In genomic region chr6:43060034-43060754, GRCh38 we compare ENCODE assay signal across 8 cellular contexts. TPM values are rescaled to one million over a fixed set of nuclear protein-coding genes. Genes with fewer than 3 reads are reported as not detected.
DNase-seq lines count a peak whose midpoint lies in the region; ATAC-seq and TF ChIP-seq lines count a peak whose summit lies in the region.

No MANE protein-coding gene starts in this region.

- H3K36me3 Mint-ChIP-seq in activated CD4-positive, alpha-beta memory T cell treated with anti-CD3 and anti-CD28 coated beads for 36 hours, result peaks cover 13% of the 10 kb centered on the region

- H3K4me3 ChIP-seq in HFF-Myc (replicated peaks; ENCODE audit: low read depth, low read length), result peak overlapping the region; percentile 100
- peak overlapping the region; percentile 81 for H3K4me3 ChIP-seq in cardiac muscle cell

- peak overlapping the region; percentile 67 for H3K27ac ChIP-seq in 22Rv1
- H3K27ac ChIP-seq in cardiac muscle cell, result peak overlapping the region; percentile 91

- H3K27ac Mint-ChIP-seq in activated CD4-positive, alpha-beta memory T cell treated with anti-CD3 and anti-CD28 coated beads for 36 hours, result peak overlapping the region; percentile 95

- H3K36me3 ChIP-seq in cardiac muscle cell, result peaks cover 16% of the 10 kb centered on the region

- H3K27me3 ChIP-seq in cardiac muscle cell, result no peaks in the 10 kb centered on the region

- POLR2A ChIA-PET in activated CD4-positive, alpha-beta memory T cell treated with anti-CD3 and anti-CD28 coated beads for 36 hours (lab: Charles Lee), result interaction anchor here (1.5 to 1.8 kb wide), 2 partner anchors 46 to 130 kb away, joined by 6 to 10 read pairs; partner anchors contain the start of genes CNPY3, KLHDC3 and MEA1

- H3K4me1 Mint-ChIP-seq in activated CD4-positive, alpha-beta memory T cell treated with anti-CD3 and anti-CD28 coated beads for 36 hours (ENCODE audit: low read depth), result peaks cover 29% of the 10 kb centered on the region

- H3K4me1 ChIP-seq in cardiac muscle cell (ENCODE audit: low read depth), result peaks cover 9% of the 10 kb centered on the region

- ATAC-seq in GM21576 (IDR thresholded peaks at IDR 0.05; ENCODE audit: unreplicated experiment), result no peak
- ATAC-seq in GM18502 (IDR thresholded peaks at IDR 0.05; ENCODE audit: poor library complexity, unreplicated experiment), result no peak

- no peak for DNase-seq in HFF-Myc (ENCODE audit: extremely low read depth, low read depth)
- no peak for DNase-seq in activated CD4-positive, alpha-beta memory T cell treated with anti-CD3 and anti-CD28 coated beads for 36 hours
- DNase-seq in cardiac muscle cell (ENCODE audit: low read depth in 1 of 2, low spot score in 1 of 2), result peak; percentile 9 to 33
- DNase-seq in renal cortical epithelial cell (ENCODE audit: low read depth), result peak; percentile 57
- DNase-seq in DMS114 treated with DMSO at 0.1 percent for 48 hours (lab: John Stamatoyannopoulos, UW; ENCODE audit: unreplicated experiment), result no peak

- intact Hi-C loops in activated CD4-positive, alpha-beta memory T cell treated with anti-CD3 and anti-CD28 coated beads for 36 hours (cut with micrococcal nuclease), result no loop called here

- H3K4me3 Mint-ChIP-seq in activated CD4-positive, alpha-beta memory T cell treated with anti-CD3 and anti-CD28 coated beads for 36 hours, result peak overlapping the region; percentile 89

- no peaks in the 10 kb centered on the region for H3K9me3 ChIP-seq in cardiac muscle cell (ENCODE audit: low read depth)

- CTCF ChIA-PET in activated CD4-positive, alpha-beta memory T cell treated with anti-CD3 and anti-CD28 coated beads for 36 hours (lab: Charles Lee), result interaction anchor here (0.9 to 2.0 kb wide), 6 partner anchors 9 to 130 kb away, joined by 3 to 10 read pairs (median 4); partner anchors contain the start of gene PEX6

- TF ChIP-seq CTCF in 22Rv1 (IDR thresholded peaks at IDR 0.05) (no peak), HFF-Myc (IDR thresholded peaks at IDR 0.05; ENCODE audit: low read depth, low read length, missing control alignments) (no peak), cardiac muscle cell (IDR thresholded peaks at IDR 0.05; ENCODE audit: low read depth, low read length) (no peak)

- no peaks in the 10 kb centered on the region for H3K9me3 Mint-ChIP-seq in activated CD4-positive, alpha-beta memory T cell treated with anti-CD3 and anti-CD28 coated beads for 36 hours

- no peaks in the 10 kb centered on the region for H3K27me3 Mint-ChIP-seq in activated CD4-positive, alpha-beta memory T cell treated with anti-CD3 and anti-CD28 coated beads for 36 hours

RNA-seq across cellular contexts. Expression of gene KLC4, which starts 0.8 kb away (rescaled TPM):
- 10 to 100 TPM; 11.0 to 11.9 TPM for total RNA-seq in activated CD4-positive, alpha-beta memory T cell treated with anti-CD3 and anti-CD28 coated beads for 36 hours
- total RNA-seq in cardiac muscle cell, result 44.3 and 57.2 TPM in 2 replicates
- 38.4 and 60.5 TPM in 2 replicates for polyA plus RNA-seq in cardiac muscle cell
- 17.0 and 29.3 TPM in 2 replicates for total RNA-seq in renal cortical epithelial cell

RNA-seq across cellular contexts. Expression of gene MRPL2, which starts 1.0 kb away (rescaled TPM):
- 10 to 100 TPM; 91.0 to 95.4 TPM for total RNA-seq in activated CD4-positive, alpha-beta memory T cell treated with anti-CD3 and anti-CD28 coated beads for 36 hours
- total RNA-seq in cardiac muscle cell (49.1 and 76.8 TPM in 2 replicates), renal cortical epithelial cell (17.9 and 25.4 TPM in 2 replicates)
- 148 and 188 TPM in 2 replicates for polyA plus RNA-seq in cardiac muscle cell

RNA-seq across cellular contexts. Expression of gene CUL7, which starts 6.5 kb away (rescaled TPM):
- total RNA-seq in activated CD4-positive, alpha-beta memory T cell treated with anti-CD3 and anti-CD28 coated beads for 36 hours, result 10 to 100 TPM; 23.2 to 23.8 TPM
- total RNA-seq in cardiac muscle cell (43.5 and 65.8 TPM in 2 replicates), renal cortical epithelial cell (28.0 and 45.0 TPM in 2 replicates)
- 33.1 and 44.9 TPM in 2 replicates for polyA plus RNA-seq in cardiac muscle cell

RNA-seq across cellular contexts. Expression of gene PTK7, which starts 15.9 kb away (rescaled TPM):
- 1 to 10 TPM; 1.3 to 1.5 TPM for total RNA-seq in activated CD4-positive, alpha-beta memory T cell treated with anti-CD3 and anti-CD28 coated beads for 36 hours
- total RNA-seq in cardiac muscle cell (103 and 115 TPM in 2 replicates), renal cortical epithelial cell (81.3 and 141 TPM in 2 replicates)
- 75.8 and 88.0 TPM in 2 replicates for polyA plus RNA-seq in cardiac muscle cell

RNA-seq across cellular contexts. Expression of gene RRP36, which starts 38.8 kb away (rescaled TPM):
- 10 to 100 TPM; 54.0 to 55.6 TPM for total RNA-seq in activated CD4-positive, alpha-beta memory T cell treated with anti-CD3 and anti-CD28 coated beads for 36 hours
- total RNA-seq in cardiac muscle cell, result 67.3 and 108 TPM in 2 replicates
- 63.8 and 77.1 TPM in 2 replicates for polyA plus RNA-seq in cardiac muscle cell
- 93.5 and 166 TPM in 2 replicates for total RNA-seq in renal cortical epithelial cell

Comparison
In these comparisons a context has a peak if more than half of its experiments do, and no peak if none do; other contexts are left out.
1. DNase-seq: peak in cardiac muscle cell (2 of 2) and renal cortical epithelial cell (single experiment); none in HFF-Myc (single experiment), activated CD4-positive, alpha-beta memory T cell treated with anti-CD3 and anti-CD28 coated beads for 36 hours (single experiment) and DMS114 treated with DMSO at 0.1 percent for 48 hours (single experiment).